ENCODE assay signal across 15 cellular contexts in genomic region chr6:42498473-42499128, GRCh38. TPM values are rescaled to one million over a fixed set of nuclear protein-coding genes. Genes with fewer than 3 reads are reported as not detected.
A peak's percentile ranks its signal among the peaks of the same experiment; 100 is the strongest.
DNase-seq lines count a peak whose midpoint lies in the region; ATAC-seq and FAIRE-seq lines count a peak whose summit lies in the region.
"Had no signal": no experiment of that assay in that cellular context is flagged by ENCODE, and none has a peak within 500 bp of the region (broad histone marks: within the 10 kb centered on the region; RNA-seq: fewer than 3 reads in every experiment).

No MANE protein-coding gene starts in this region.

- peaks cover 6% of the 10 kb centered on the region for H3K36me3 Mint-ChIP-seq in stimulated activated memory B cell treated with anti-CD40 and anti-IgM and Interleukin-4, amounts not matched to agents 10 μg/mL and 1 μg/mL and 100 μg/mL, for 72 hours

- peaks cover 14% of the 10 kb centered on the region for H3K9me3 Mint-ChIP-seq in stimulated activated memory B cell treated with anti-CD40 and anti-IgM and Interleukin-4, amounts not matched to agents 10 μg/mL and 1 μg/mL and 100 μg/mL, for 72 hours

- in situ Hi-C loops in SK-MEL-5 (cut with HindIII; ENCODE audit: low pct_unique_long_range_greater_than_20kb, low sequenced_read_pairs), result no loop called here

- H3K27me3 Mint-ChIP-seq in stimulated activated memory B cell treated with anti-CD40 and anti-IgM and Interleukin-4, amounts not matched to agents 10 μg/mL and 1 μg/mL and 100 μg/mL, for 72 hours, result no peaks in the 10 kb centered on the region

- H3K27ac Mint-ChIP-seq in stimulated activated memory B cell treated with anti-CD40 and anti-IgM and Interleukin-4, amounts not matched to agents 10 μg/mL and 1 μg/mL and 100 μg/mL, for 72 hours, result no peak overlapping the region
- H3K27ac Mint-ChIP-seq: activated T-helper 2 cell treated with anti-CD3 and anti-CD28 coated beads, Interferon-gamma antibody, Interleukin-2, Interleukin-4, amounts not matched to agents 10 μg/mL and 5 μg/mL and 100 μg/mL, durations not matched to agents 14 hours and 24 hours and 36 hours; B cell had no signal

- peak; percentile 19 for DNase-seq in EH (ENCODE audit: low read depth)
- DNase-seq in HTR-8/SVneo (ENCODE audit: insufficient read length, low spot score), result no peak
- DNase-seq in SK-MEL-5 (ENCODE audit: low read depth, low spot score), result peak; percentile 22
- DNase-seq in left kidney (ENCODE audit: low read depth, low spot score), result peak; percentile 10
- DNase-seq in DMS 273 treated with DMSO at 0.1 percent for 48 hours (lab: John Stamatoyannopoulos, UW), result no peak
- DNase-seq in NCI-H524 treated with DMSO at 0.1 percent for 48 hours (lab: John Stamatoyannopoulos, UW), result no peak
- DNase-seq: effector memory CD4-positive, alpha-beta T cell; hippocampal formation; NCI-H1092 treated with DMSO at 0.1 percent for 48 hours had no signal

- H3K4me1 Mint-ChIP-seq in stimulated activated memory B cell treated with anti-CD40 and anti-IgM and Interleukin-4, amounts not matched to agents 10 μg/mL and 1 μg/mL and 100 μg/mL, for 72 hours, result peaks cover 13% of the 10 kb centered on the region
- H3K4me1 Mint-ChIP-seq: B cell had no signal

- peak; percentile 28 for FAIRE-seq in HTR-8/SVneo (lab: Jason Lieb, UNC)

- no peak overlapping the region for H3K4me3 Mint-ChIP-seq in stimulated activated memory B cell treated with anti-CD40 and anti-IgM and Interleukin-4, amounts not matched to agents 10 μg/mL and 1 μg/mL and 100 μg/mL, for 72 hours
- H3K4me3 Mint-ChIP-seq: B cell had no signal

- no peak for ATAC-seq in stimulated activated memory B cell treated with anti-CD40 and anti-IgM and Interleukin-4, amounts not matched to agents 10 μg/mL and 1 μg/mL and 100 μg/mL, for 72 hours
- no peak for ATAC-seq in HG03175 (IDR thresholded peaks at IDR 0.05; ENCODE audit: unreplicated experiment)
- ATAC-seq: HCT116, Panc1 had no signal

RNA-seq across cellular contexts. Expression of gene TRERF1, which starts 46.9 kb away (rescaled TPM):
- total RNA-seq in SK-MEL-5 (2014; rRNA removed; shearing (Covaris generic)), result 2.3 and 2.7 TPM in 2 replicates
- polyA plus RNA-seq in SK-MEL-5 (2015; cell fraction: cytosol; rRNA removed), result 4.1 and 6.8 TPM in 2 replicates
- 3.8 and 5.9 TPM in 2 replicates for polyA plus RNA-seq in SK-MEL-5 (2015; cell fraction: nucleus; rRNA removed)

Comparison
In these comparisons a context has a peak if more than half of its experiments do, and no peak if none do; other contexts are left out.
1. DNase-seq: peak in EH (single experiment), SK-MEL-5 (single experiment) and left kidney (single experiment); none in HTR-8/SVneo (single experiment), DMS 273 treated with DMSO at 0.1 percent for 48 hours (single experiment) and NCI-H524 treated with DMSO at 0.1 percent for 48 hours (single experiment).